1 cellular context compared by ENCODE assay signal in genomic region chr22:45452565-45453449, GRCh38.
TF ChIP-seq lines count a peak whose summit lies in the region.

No MANE protein-coding gene starts in this region.

TF ChIP-seq in GM23338, 12 proteins besides CTCF, POLR2A, EP300 and RAD21 (continued from another document):
- TF ChIP-seq ZNF462 (CRISPR knock-in tag; IDR thresholded peaks at IDR 0.05) (no peak), POLR2AphosphoS5 (IDR thresholded peaks at IDR 0.05; ENCODE audit: low read depth) (no peak), NANOG (IDR thresholded peaks at IDR 0.05; ENCODE audit: borderline replicate concordance) (no peak), CREB1 (CRISPR knock-in tag; IDR thresholded peaks at IDR 0.05; ENCODE audit: low read depth) (no peak), STAT1 (IDR thresholded peaks at IDR 0.05; ENCODE audit: unreplicated experiment) (no peak), ZNF114 (CRISPR knock-in tag; IDR thresholded peaks at IDR 0.05) (no peak), ZNF331 (CRISPR knock-in tag; IDR thresholded peaks at IDR 0.05; ENCODE audit: low read depth) (no peak), EZH2phosphoT487 (IDR thresholded peaks at IDR 0.05; ENCODE audit: unreplicated experiment) (no peak)
- TF ChIP-seq, protein P1, sequence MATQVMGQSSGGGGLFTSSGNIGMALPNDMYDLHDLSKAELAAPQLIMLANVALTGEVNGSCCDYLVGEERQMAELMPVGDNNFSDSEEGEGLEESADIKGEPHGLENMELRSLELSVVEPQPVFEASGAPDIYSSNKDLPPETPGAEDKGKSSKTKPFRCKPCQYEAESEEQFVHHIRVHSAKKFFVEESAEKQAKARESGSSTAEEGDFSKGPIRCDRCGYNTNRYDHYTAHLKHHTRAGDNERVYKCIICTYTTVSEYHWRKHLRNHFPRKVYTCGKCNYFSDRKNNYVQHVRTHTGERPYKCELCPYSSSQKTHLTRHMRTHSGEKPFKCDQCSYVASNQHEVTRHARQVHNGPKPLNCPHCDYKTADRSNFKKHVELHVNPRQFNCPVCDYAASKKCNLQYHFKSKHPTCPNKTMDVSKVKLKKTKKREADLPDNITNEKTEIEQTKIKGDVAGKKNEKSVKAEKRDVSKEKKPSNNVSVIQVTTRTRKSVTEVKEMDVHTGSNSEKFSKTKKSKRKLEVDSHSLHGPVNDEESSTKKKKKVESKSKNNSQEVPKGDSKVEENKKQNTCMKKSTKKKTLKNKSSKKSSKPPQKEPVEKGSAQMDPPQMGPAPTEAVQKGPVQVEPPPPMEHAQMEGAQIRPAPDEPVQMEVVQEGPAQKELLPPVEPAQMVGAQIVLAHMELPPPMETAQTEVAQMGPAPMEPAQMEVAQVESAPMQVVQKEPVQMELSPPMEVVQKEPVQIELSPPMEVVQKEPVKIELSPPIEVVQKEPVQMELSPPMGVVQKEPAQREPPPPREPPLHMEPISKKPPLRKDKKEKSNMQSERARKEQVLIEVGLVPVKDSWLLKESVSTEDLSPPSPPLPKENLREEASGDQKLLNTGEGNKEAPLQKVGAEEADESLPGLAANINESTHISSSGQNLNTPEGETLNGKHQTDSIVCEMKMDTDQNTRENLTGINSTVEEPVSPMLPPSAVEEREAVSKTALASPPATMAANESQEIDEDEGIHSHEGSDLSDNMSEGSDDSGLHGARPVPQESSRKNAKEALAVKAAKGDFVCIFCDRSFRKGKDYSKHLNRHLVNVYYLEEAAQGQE (IDR thresholded peaks at IDR 0.05; ENCODE audit: unreplicated experiment), result no peak
- TF ChIP-seq, protein P2, sequence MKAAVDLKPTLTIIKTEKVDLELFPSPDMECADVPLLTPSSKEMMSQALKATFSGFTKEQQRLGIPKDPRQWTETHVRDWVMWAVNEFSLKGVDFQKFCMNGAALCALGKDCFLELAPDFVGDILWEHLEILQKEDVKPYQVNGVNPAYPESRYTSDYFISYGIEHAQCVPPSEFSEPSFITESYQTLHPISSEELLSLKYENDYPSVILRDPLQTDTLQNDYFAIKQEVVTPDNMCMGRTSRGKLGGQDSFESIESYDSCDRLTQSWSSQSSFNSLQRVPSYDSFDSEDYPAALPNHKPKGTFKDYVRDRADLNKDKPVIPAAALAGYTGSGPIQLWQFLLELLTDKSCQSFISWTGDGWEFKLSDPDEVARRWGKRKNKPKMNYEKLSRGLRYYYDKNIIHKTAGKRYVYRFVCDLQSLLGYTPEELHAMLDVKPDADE (IDR thresholded peaks at IDR 0.05), result no peak
